10 cellular contexts compared by ENCODE assay signal in genomic region chr4:39732728-39733127, GRCh38. TPM values are rescaled to one million over a fixed set of nuclear protein-coding genes. Genes with fewer than 3 reads are reported as not detected.
DNase-seq lines count a peak whose midpoint lies in the region; ATAC-seq and TF ChIP-seq lines count a peak whose summit lies in the region.
"Had no signal": no experiment of that assay in that cellular context is flagged by ENCODE, and none has a peak within 500 bp of the region (broad histone marks: within the 10 kb centered on the region; RNA-seq: fewer than 3 reads in every experiment).

No MANE protein-coding gene starts in this region.

- DNase-seq in EL (peak; percentile 88), MG63 (peak; percentile 67), osteoblast (ENCODE audit: insufficient read length, low spot score, missing footprints) (peak; percentile 93), NCI-H748 treated with DMSO at 0.1 percent for 48 hours (lab: John Stamatoyannopoulos, UW) (no peak), NCI-H2029 (lab: John Stamatoyannopoulos, UW) (no peak)
- DNase-seq in central memory CD8-positive, alpha-beta T cell (ENCODE audit: low spot score in 2 of 2): no peak
- no peak for DNase-seq in effector CD8-positive, alpha-beta T cell (lab: John Stamatoyannopoulos, UW)
- DNase-seq: left cardiac atrium, NCI-H2081 treated with DMSO at 0.1 percent for 48 hours had no signal

- H3K36me3 ChIP-seq in MG63 (peaks cover 9% of the 10 kb centered on the region), osteoblast (ENCODE audit: insufficient read depth, low read length) (peaks cover under 1% of the 10 kb centered on the region)

- H3K27me3 Mint-ChIP-seq in central memory CD8-positive, alpha-beta T cell: no peaks in the 10 kb centered on the region

- H4K20me1 ChIP-seq in osteoblast (ENCODE audit: insufficient read depth, low read length): peaks cover 57% of the 10 kb centered on the region

- no peak overlapping the region for H3K4me3 Mint-ChIP-seq in central memory CD8-positive, alpha-beta T cell

- H3K27me3 ChIP-seq in MG63: no peaks in the 10 kb centered on the region
- no peaks in the 10 kb centered on the region for H3K27me3 ChIP-seq in osteoblast (ENCODE audit: insufficient read depth, low read length)

- no peak for ATAC-seq in central memory CD8-positive, alpha-beta T cell (replicated peaks; ENCODE audit: extremely low read depth, poor library complexity, severe bottlenecking)
- ATAC-seq: left cardiac atrium, sciatic nerve had no signal

- H3K4me3 ChIP-seq in MG63 (no peak overlapping the region), osteoblast (ENCODE audit: insufficient read depth, low read length) (no peak overlapping the region)

- no peak overlapping the region for H2AFZ ChIP-seq in osteoblast (ENCODE audit: low read length)

- no peak overlapping the region for H3K4me2 ChIP-seq in osteoblast (ENCODE audit: insufficient read depth, low read length)

- no peaks in the 10 kb centered on the region for H3K9me3 ChIP-seq in MG63
- H3K9me3 ChIP-seq in osteoblast (ENCODE audit: low read depth, low read length): no peaks in the 10 kb centered on the region

- H3K27ac Mint-ChIP-seq in central memory CD8-positive, alpha-beta T cell (ENCODE audit: low read depth): peak overlapping the region; percentile 29

- H3K4me1 Mint-ChIP-seq in central memory CD8-positive, alpha-beta T cell: peaks cover 29% of the 10 kb centered on the region

- H3K9me3 Mint-ChIP-seq in central memory CD8-positive, alpha-beta T cell: no peaks in the 10 kb centered on the region

- peaks cover 16% of the 10 kb centered on the region for H3K36me3 Mint-ChIP-seq in central memory CD8-positive, alpha-beta T cell (ENCODE audit: insufficient read depth)

- no peak for TF ChIP-seq CTCF in osteoblast (IDR thresholded peaks at IDR 0.05; ENCODE audit: extremely low read depth, low read depth, low read length)

- H3K4me1 ChIP-seq in osteoblast (ENCODE audit: insufficient read depth, low read length): peaks cover 27% of the 10 kb centered on the region

- H3K27ac ChIP-seq in osteoblast (ENCODE audit: low read depth, low read length): peak overlapping the region; percentile 36

- peaks cover 92% of the 10 kb centered on the region for H3K79me2 ChIP-seq in osteoblast (ENCODE audit: insufficient read depth, low read length)

RNA-seq across cellular contexts. Expression of gene UBE2K, which starts 34.8 kb away (rescaled TPM):
- total RNA-seq in MG63 (2014; rRNA removed; shearing (Covaris generic); ENCODE audit: low replicate concordance): 7.9 and 11.7 TPM in 2 replicates
- 19.2 and 19.4 TPM in 2 replicates for total RNA-seq in osteoblast

Comparison
In these comparisons a context has a peak if more than half of its experiments do, and no peak if none do; other contexts are left out.
1. DNase-seq: peak in EL (single experiment), MG63 (single experiment) and osteoblast (single experiment); none in central memory CD8-positive, alpha-beta T cell (0 of 2), NCI-H748 treated with DMSO at 0.1 percent for 48 hours (single experiment), effector CD8-positive, alpha-beta T cell (single experiment) and NCI-H2029 (single experiment).